ENCODE assay signal across 1 cellular context in the genomic region with DNA sequence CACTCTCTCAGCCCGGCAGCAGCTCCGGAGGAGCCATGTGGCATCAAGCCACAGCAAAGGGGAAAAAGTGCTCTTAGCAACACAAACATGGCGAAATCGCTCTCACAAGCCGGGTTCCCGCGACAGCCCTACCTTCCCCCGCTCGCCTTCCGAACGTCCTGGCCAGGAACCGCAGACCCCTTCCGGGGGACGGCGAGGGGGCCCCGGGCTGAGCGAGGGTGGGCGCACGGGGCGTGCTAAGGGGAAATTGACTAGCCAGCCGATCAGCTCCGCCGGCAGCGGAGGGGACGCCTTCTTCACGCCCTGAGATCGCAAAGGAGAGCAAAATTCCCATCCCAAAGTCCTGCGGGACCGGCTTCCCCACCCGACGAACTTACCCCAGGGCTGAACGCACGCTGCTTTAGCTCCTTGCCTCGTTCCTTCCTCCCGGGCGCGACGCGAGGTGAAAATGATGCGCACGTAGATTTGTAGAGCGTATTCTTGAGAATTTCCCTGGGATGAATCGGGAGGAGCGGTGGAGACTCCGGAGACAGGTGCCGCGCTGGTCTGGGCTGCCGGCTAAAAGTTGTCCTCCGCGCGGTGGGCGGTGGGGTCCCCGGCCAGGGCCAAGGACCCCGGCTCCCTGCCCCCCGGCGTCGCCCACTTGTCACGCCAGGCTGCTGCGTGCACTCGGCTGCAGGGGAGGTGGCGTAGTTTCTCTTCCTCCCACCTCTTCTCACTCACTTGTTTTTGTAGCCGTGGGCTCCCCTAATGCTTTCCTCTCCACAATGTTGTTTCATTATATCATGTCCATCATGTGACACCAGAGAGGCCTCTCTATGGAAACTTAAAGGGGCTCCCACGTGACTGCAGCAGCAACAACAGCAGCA.
TF ChIP-seq lines count a peak whose summit lies in the region.

No MANE protein-coding gene starts in this region.

TF ChIP-seq in HEK293, 187 proteins besides CTCF, POLR2A, EP300 and RAD21 (continued from another document and continues in another):
- TF ChIP-seq, protein P1, sequence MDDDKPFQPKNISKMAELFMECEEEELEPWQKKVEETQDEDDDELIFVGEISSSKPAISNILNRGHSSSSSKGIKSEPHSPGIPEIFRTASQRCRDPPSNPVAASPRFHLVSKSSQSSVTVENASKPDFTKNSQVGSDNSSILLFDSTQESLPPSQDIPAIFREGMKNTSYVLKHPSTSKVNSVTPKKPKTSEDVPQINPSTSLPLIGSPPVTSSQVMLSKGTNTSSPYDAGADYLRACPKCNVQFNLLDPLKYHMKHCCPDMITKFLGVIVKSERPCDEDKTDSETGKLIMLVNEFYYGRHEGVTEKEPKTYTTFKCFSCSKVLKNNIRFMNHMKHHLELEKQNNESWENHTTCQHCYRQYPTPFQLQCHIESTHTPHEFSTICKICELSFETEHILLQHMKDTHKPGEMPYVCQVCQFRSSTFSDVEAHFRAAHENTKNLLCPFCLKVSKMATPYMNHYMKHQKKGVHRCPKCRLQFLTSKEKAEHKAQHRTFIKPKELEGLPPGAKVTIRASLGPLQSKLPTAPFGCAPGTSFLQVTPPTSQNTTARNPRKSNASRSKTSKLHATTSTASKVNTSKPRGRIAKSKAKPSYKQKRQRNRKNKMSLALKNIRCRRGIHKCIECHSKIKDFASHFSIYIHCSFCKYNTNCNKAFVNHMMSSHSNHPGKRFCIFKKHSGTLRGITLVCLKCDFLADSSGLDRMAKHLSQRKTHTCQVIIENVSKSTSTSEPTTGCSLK (tag by site-specific recombination; IDR thresholded peaks at IDR 0.05) = no peak
- no peak for TF ChIP-seq ZNF132 (tag by site-specific recombination; IDR thresholded peaks at IDR 0.05; ENCODE audit: borderline replicate concordance)
- TF ChIP-seq SALL2 (tag by site-specific recombination; IDR thresholded peaks at IDR 0.05; ENCODE audit: borderline replicate concordance) = no peak
- TF ChIP-seq, protein P2, sequence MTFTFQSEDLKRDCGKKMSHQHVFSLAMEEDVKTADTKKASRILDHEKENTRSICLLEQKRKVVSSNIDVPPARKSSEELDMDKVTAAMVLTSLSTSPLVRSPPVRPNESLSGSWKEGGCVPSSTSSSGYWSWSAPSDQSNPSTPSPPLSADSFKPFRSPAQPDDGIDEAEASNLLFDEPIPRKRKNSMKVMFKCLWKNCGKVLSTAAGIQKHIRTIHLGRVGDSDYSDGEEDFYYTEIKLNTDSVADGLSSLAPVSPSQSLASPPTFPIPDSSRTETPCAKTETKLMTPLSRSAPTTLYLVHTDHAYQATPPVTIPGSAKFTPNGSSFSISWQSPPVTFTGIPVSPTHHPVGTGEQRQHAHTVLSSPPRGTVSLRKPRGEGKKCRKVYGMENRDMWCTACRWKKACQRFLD (tag by site-specific recombination; IDR thresholded peaks at IDR 0.05) = 0 out of 2 replicates have a peak, but pooled peaks have one; percentile 11
- TF ChIP-seq, protein P3, sequence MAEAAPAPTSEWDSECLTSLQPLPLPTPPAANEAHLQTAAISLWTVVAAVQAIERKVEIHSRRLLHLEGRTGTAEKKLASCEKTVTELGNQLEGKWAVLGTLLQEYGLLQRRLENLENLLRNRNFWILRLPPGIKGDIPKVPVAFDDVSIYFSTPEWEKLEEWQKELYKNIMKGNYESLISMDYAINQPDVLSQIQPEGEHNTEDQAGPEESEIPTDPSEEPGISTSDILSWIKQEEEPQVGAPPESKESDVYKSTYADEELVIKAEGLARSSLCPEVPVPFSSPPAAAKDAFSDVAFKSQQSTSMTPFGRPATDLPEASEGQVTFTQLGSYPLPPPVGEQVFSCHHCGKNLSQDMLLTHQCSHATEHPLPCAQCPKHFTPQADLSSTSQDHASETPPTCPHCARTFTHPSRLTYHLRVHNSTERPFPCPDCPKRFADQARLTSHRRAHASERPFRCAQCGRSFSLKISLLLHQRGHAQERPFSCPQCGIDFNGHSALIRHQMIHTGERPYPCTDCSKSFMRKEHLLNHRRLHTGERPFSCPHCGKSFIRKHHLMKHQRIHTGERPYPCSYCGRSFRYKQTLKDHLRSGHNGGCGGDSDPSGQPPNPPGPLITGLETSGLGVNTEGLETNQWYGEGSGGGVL (tag by site-specific recombination; IDR thresholded peaks at IDR 0.05) = peak; percentile 9; the same call in 1 of the 2 replicates
- no peak for TF ChIP-seq ZNF302 (tag by site-specific recombination; IDR thresholded peaks at IDR 0.05; ENCODE audit: low read depth)
- TF ChIP-seq ZNF121 (tag by site-specific recombination; IDR thresholded peaks at IDR 0.05) = no peak
- TF ChIP-seq, protein P4, sequence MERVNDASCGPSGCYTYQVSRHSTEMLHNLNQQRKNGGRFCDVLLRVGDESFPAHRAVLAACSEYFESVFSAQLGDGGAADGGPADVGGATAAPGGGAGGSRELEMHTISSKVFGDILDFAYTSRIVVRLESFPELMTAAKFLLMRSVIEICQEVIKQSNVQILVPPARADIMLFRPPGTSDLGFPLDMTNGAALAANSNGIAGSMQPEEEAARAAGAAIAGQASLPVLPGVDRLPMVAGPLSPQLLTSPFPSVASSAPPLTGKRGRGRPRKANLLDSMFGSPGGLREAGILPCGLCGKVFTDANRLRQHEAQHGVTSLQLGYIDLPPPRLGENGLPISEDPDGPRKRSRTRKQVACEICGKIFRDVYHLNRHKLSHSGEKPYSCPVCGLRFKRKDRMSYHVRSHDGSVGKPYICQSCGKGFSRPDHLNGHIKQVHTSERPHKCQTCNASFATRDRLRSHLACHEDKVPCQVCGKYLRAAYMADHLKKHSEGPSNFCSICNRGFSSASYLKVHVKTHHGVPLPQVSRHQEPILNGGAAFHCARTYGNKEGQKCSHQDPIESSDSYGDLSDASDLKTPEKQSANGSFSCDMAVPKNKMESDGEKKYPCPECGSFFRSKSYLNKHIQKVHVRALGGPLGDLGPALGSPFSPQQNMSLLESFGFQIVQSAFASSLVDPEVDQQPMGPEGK (tag by site-specific recombination; IDR thresholded peaks at IDR 0.05) = peak; percentile 64
- TF ChIP-seq KLF1 (tag by site-specific recombination; IDR thresholded peaks at IDR 0.05) = no peak
- TF ChIP-seq ZFP69B (tag by site-specific recombination; IDR thresholded peaks at IDR 0.05) = no peak
- TF ChIP-seq, protein P5, sequence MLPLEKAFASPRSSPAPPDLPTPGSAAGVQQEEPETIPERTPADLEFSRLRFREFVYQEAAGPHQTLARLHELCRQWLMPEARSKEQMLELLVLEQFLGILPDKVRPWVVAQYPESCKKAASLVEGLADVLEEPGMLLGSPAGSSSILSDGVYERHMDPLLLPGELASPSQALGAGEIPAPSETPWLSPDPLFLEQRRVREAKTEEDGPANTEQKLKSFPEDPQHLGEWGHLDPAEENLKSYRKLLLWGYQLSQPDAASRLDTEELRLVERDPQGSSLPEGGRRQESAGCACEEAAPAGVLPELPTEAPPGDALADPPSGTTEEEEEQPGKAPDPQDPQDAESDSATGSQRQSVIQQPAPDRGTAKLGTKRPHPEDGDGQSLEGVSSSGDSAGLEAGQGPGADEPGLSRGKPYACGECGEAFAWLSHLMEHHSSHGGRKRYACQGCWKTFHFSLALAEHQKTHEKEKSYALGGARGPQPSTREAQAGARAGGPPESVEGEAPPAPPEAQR (tag by site-specific recombination; IDR thresholded peaks at IDR 0.05) = no peak
- no peak for TF ChIP-seq ZNF391 (tag by site-specific recombination; IDR thresholded peaks at IDR 0.05; ENCODE audit: borderline replicate concordance, low read depth)
- no peak for TF ChIP-seq ZNF473 (tag by site-specific recombination; IDR thresholded peaks at IDR 0.05)
- TF ChIP-seq EGR2 (tag by site-specific recombination; IDR thresholded peaks at IDR 0.05; ENCODE audit: low read depth) = peak; percentile 96
- no peak for TF ChIP-seq ZNF174 (tag by site-specific recombination; IDR thresholded peaks at IDR 0.05)
- TF ChIP-seq, protein P6, sequence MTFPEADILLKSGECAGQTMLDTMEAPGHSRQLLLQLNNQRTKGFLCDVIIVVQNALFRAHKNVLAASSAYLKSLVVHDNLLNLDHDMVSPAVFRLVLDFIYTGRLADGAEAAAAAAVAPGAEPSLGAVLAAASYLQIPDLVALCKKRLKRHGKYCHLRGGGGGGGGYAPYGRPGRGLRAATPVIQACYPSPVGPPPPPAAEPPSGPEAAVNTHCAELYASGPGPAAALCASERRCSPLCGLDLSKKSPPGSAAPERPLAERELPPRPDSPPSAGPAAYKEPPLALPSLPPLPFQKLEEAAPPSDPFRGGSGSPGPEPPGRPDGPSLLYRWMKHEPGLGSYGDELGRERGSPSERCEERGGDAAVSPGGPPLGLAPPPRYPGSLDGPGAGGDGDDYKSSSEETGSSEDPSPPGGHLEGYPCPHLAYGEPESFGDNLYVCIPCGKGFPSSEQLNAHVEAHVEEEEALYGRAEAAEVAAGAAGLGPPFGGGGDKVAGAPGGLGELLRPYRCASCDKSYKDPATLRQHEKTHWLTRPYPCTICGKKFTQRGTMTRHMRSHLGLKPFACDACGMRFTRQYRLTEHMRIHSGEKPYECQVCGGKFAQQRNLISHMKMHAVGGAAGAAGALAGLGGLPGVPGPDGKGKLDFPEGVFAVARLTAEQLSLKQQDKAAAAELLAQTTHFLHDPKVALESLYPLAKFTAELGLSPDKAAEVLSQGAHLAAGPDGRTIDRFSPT (tag by site-specific recombination; IDR thresholded peaks at IDR 0.05) = no peak
- TF ChIP-seq, protein P7, sequence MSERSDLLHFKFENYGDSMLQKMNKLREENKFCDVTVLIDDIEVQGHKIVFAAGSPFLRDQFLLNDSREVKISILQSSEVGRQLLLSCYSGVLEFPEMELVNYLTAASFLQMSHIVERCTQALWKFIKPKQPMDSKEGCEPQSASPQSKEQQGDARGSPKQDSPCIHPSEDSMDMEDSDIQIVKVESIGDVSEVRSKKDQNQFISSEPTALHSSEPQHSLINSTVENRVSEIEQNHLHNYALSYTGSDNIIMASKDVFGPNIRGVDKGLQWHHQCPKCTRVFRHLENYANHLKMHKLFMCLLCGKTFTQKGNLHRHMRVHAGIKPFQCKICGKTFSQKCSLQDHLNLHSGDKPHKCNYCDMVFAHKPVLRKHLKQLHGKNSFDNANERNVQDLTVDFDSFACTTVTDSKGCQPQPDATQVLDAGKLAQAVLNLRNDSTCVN (tag by site-specific recombination; optimal IDR thresholded peaks at IDR 0.05) = peak; percentile 61
- TF ChIP-seq KLF7 (tag by site-specific recombination; IDR thresholded peaks at IDR 0.05; ENCODE audit: borderline replicate concordance) = 0 out of 2 replicates have a peak, but pooled peaks have one; percentile 22
- TF ChIP-seq, protein P8, sequence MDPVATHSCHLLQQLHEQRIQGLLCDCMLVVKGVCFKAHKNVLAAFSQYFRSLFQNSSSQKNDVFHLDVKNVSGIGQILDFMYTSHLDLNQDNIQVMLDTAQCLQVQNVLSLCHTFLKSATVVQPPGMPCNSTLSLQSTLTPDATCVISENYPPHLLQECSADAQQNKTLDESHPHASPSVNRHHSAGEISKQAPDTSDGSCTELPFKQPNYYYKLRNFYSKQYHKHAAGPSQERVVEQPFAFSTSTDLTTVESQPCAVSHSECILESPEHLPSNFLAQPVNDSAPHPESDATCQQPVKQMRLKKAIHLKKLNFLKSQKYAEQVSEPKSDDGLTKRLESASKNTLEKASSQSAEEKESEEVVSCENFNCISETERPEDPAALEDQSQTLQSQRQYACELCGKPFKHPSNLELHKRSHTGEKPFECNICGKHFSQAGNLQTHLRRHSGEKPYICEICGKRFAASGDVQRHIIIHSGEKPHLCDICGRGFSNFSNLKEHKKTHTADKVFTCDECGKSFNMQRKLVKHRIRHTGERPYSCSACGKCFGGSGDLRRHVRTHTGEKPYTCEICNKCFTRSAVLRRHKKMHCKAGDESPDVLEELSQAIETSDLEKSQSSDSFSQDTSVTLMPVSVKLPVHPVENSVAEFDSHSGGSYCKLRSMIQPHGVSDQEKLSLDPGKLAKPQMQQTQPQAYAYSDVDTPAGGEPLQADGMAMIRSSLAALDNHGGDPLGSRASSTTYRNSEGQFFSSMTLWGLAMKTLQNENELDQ (tag by site-specific recombination; IDR thresholded peaks at IDR 0.05; ENCODE audit: low read depth) = no peak
- TF ChIP-seq ZNF335 (tag by site-specific recombination; conservative IDR thresholded peaks at IDR 0.05) = peak; percentile 97
- TF ChIP-seq ZXDB (tag by site-specific recombination; IDR thresholded peaks at IDR 0.05) = peak; percentile 89
- no peak for TF ChIP-seq ZNF658 (tag by site-specific recombination; IDR thresholded peaks at IDR 0.05)
- TF ChIP-seq, protein P9, sequence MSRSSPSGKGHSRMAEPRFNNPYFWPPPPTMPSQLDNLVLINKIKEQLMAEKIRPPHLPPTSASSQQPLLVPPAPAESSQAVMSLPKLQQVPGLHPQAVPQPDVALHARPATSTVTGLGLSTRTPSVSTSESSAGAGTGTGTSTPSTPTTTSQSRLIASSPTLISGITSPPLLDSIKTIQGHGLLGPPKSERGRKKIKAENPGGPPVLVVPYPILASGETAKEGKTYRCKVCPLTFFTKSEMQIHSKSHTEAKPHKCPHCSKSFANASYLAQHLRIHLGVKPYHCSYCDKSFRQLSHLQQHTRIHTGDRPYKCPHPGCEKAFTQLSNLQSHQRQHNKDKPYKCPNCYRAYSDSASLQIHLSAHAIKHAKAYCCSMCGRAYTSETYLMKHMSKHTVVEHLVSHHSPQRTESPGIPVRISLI (tag by site-specific recombination; IDR thresholded peaks at IDR 0.05) = no peak
- no peak for TF ChIP-seq ZNF548 (tag by site-specific recombination; IDR thresholded peaks at IDR 0.05)
- no peak for TF ChIP-seq ZNF830 (tag by site-specific recombination; IDR thresholded peaks at IDR 0.05; ENCODE audit: low read depth)
- TF ChIP-seq HOXD13 (CRISPR knock-in tag; IDR thresholded peaks at IDR 0.05; ENCODE audit: borderline replicate concordance) = no peak
- TF ChIP-seq, protein P10, sequence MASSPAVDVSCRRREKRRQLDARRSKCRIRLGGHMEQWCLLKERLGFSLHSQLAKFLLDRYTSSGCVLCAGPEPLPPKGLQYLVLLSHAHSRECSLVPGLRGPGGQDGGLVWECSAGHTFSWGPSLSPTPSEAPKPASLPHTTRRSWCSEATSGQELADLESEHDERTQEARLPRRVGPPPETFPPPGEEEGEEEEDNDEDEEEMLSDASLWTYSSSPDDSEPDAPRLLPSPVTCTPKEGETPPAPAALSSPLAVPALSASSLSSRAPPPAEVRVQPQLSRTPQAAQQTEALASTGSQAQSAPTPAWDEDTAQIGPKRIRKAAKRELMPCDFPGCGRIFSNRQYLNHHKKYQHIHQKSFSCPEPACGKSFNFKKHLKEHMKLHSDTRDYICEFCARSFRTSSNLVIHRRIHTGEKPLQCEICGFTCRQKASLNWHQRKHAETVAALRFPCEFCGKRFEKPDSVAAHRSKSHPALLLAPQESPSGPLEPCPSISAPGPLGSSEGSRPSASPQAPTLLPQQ (tag by site-specific recombination; IDR thresholded peaks at IDR 0.05) = peak; percentile 44
- TF ChIP-seq SCRT1 (tag by site-specific recombination; IDR thresholded peaks at IDR 0.05; ENCODE audit: borderline replicate concordance) = 0 out of 2 replicates have a peak, but pooled peaks have one; percentile 22
- peak; percentile 54; the same call in 1 of the 2 replicates for TF ChIP-seq ZNF394 (tag by site-specific recombination; IDR thresholded peaks at IDR 0.05; ENCODE audit: borderline replicate concordance)
- TF ChIP-seq ZNF266 (tag by site-specific recombination; IDR thresholded peaks at IDR 0.05; ENCODE audit: low read depth) = no peak
- TF ChIP-seq, protein P11, sequence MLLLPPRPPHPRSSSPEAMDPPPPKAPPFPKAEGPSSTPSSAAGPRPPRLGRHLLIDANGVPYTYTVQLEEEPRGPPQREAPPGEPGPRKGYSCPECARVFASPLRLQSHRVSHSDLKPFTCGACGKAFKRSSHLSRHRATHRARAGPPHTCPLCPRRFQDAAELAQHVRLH (tag by site-specific recombination; IDR thresholded peaks at IDR 0.05) = 0 out of 2 replicates have a peak, but pooled peaks have one; percentile 10
- TF ChIP-seq HOXA7 (CRISPR knock-in tag; IDR thresholded peaks at IDR 0.05; ENCODE audit: borderline replicate concordance) = no peak
- TF ChIP-seq ZNF157 (tag by site-specific recombination; IDR thresholded peaks at IDR 0.05) = no peak
- TF ChIP-seq ZNF16 (tag by site-specific recombination; IDR thresholded peaks at IDR 0.05; ENCODE audit: low read depth) = no peak
- TF ChIP-seq ZNF701 (tag by site-specific recombination; IDR thresholded peaks at IDR 0.05) = no peak
